33 cellular contexts compared by ENCODE assay signal in genomic region chrX:149021164-149021563, GRCh38.
"Had no signal": no experiment of that assay in that cellular context is flagged by ENCODE, and none has a peak within 500 bp of the region (broad histone marks: within the 10 kb centered on the region; RNA-seq: fewer than 3 reads in every experiment).

No MANE protein-coding gene starts in this region.

- FAIRE-seq: TTC549 had no signal

- H3K4me3 ChIP-seq: breast epithelium, Peyer's patch, SJSA1 had no signal

- H3K9me3 Mint-ChIP-seq: activated naive CD4-positive, alpha-beta T cell treated with anti-CD3 and anti-CD28 coated beads, Interleukin-2, amount 10 ng/mL, durations not matched to agents 7 days and 5 days had no signal

- ATAC-seq: activated CD4-positive, CD25-positive, alpha-beta regulatory T cell treated with anti-CD3 and anti-CD28 coated beads, Interleukin-2, amount 50 U/mL, for 24 hours; activated naive CD8-positive, alpha-beta T cell treated with anti-CD3 and anti-CD28 coated beads, Interleukin-2, amount 50 U/mL, for 24 hours; activated T-cell treated with anti-CD3 and anti-CD28 coated beads, Interleukin-2, amount 50 U/mL, for 4 hours; PC-3; WTC11 had no signal

- H3K9ac ChIP-seq: KMS-11, SK-N-SH had no signal

- H3K27ac Mint-ChIP-seq: activated CD4-positive, alpha-beta memory T cell treated with anti-CD3 and anti-CD28 coated beads for 36 hours; activated naive CD4-positive, alpha-beta T cell treated with anti-CD3 and anti-CD28 coated beads, Interleukin-2, amount 10 ng/mL, durations not matched to agents 7 days and 5 days; activated naive CD8-positive, alpha-beta T cell; activated naive CD8-positive, alpha-beta T cell treated with anti-CD3 and anti-CD28 coated beads, Interleukin-2, amount 50 U/mL, for 24 hours; activated T-helper 1 cell treated with anti-CD3 and anti-CD28 coated beads, Interleukin-12 subunit alpha, Interleukin-12 subunit beta, Interleukin-2, Interleukin-4 antibody, amounts not matched to agents 30 ng/mL and 10 ng/mL and 1 ng/mL, durations not matched to agents 14 hours and 24 hours and 36 hours; T-helper 1 cell treated with Interleukin-12 subunit alpha and Interleukin-12 subunit beta and Interleukin-4 antibody, amounts not matched to agents 30 μg/mL and 1 μg/mL, for 36 hours; T-helper 2 cell treated with Interferon-gamma antibody and Interleukin-4, amounts not matched to agents 5 μg/mL and 100 μg/mL, for 36 hours; WTC11 had no signal

- H3K4me1 ChIP-seq: breast epithelium, Peyer's patch, SJSA1 had no signal

- H3K27me3 ChIP-seq: Peyer's patch, SJSA1 had no signal

- H3K36me3 ChIP-seq: breast epithelium, Peyer's patch, SJSA1 had no signal

- H3K4me3 Mint-ChIP-seq: activated CD4-positive, alpha-beta memory T cell treated with anti-CD3 and anti-CD28 coated beads for 36 hours; activated naive CD4-positive, alpha-beta T cell treated with anti-CD3 and anti-CD28 coated beads, Interleukin-2, amount 10 ng/mL, durations not matched to agents 7 days and 5 days; activated naive CD8-positive, alpha-beta T cell; activated naive CD8-positive, alpha-beta T cell treated with anti-CD3 and anti-CD28 coated beads, Interleukin-2, amount 50 U/mL, for 24 hours; activated T-cell treated with anti-CD3 and anti-CD28 coated beads, Interleukin-2, amount 50 U/mL, for 4 hours; activated T-helper 1 cell treated with anti-CD3 and anti-CD28 coated beads, Interleukin-12 subunit alpha, Interleukin-12 subunit beta, Interleukin-2, Interleukin-4 antibody, amounts not matched to agents 30 ng/mL and 10 ng/mL and 1 ng/mL, durations not matched to agents 14 hours and 24 hours and 36 hours; T-helper 1 cell treated with Interleukin-12 subunit alpha and Interleukin-12 subunit beta and Interleukin-4 antibody, amounts not matched to agents 30 μg/mL and 1 μg/mL, for 36 hours; T-helper 2 cell treated with Interferon-gamma antibody and Interleukin-4, amounts not matched to agents 5 μg/mL and 100 μg/mL, for 36 hours; WTC11 had no signal

- H3K27ac ChIP-seq: breast epithelium, KMS-11, Peyer's patch, SJSA1 had no signal

- H3K9me3 ChIP-seq: Peyer's patch, SJSA1, SK-N-SH had no signal

- H3K27me3 Mint-ChIP-seq: activated CD4-positive, alpha-beta memory T cell treated with anti-CD3 and anti-CD28 coated beads for 36 hours; activated naive CD4-positive, alpha-beta T cell treated with anti-CD3 and anti-CD28 coated beads, Interleukin-2, amount 10 ng/mL, durations not matched to agents 7 days and 5 days; activated naive CD8-positive, alpha-beta T cell; activated naive CD8-positive, alpha-beta T cell treated with anti-CD3 and anti-CD28 coated beads, Interleukin-2, amount 50 U/mL, for 24 hours had no signal

- H3K4me2 ChIP-seq: KMS-11, SK-N-SH had no signal

- H3K4me1 Mint-ChIP-seq: activated naive CD4-positive, alpha-beta T cell treated with anti-CD3 and anti-CD28 coated beads, Interleukin-2, amount 10 ng/mL, durations not matched to agents 7 days and 5 days; activated naive CD8-positive, alpha-beta T cell treated with anti-CD3 and anti-CD28 coated beads, Interleukin-2, amount 50 U/mL, for 24 hours; WTC11 had no signal

- DNase-seq: activated CD4-positive, alpha-beta memory T cell treated with anti-CD3 and anti-CD28 coated beads for 36 hours; activated CD4-positive, alpha-beta T cell treated with anti-CD3 and anti-CD28 coated beads for 4 hours; activated CD4-positive, alpha-beta T cell treated with anti-CD3 and anti-CD28 coated beads, Interleukin-2, amount 50 U/mL, for 1 hour; activated CD8-positive, alpha-beta memory T cell treated with anti-CD3 and anti-CD28 coated beads, Interleukin-2, amount 50 U/mL, for 4 hours; activated naive CD4-positive, alpha-beta T cell treated with anti-CD3 and anti-CD28 coated beads, Interleukin-2, amount 10 ng/mL, durations not matched to agents 7 days and 5 days; activated naive CD8-positive, alpha-beta T cell treated with anti-CD3 and anti-CD28 coated beads, Interleukin-2, amount 50 U/mL, for 24 hours; activated T-cell treated with anti-CD3 and anti-CD28 coated beads for 4 hours; activated T-cell treated with anti-CD3 and anti-CD28 coated beads, Interleukin-2, amount 50 U/mL, for 4 hours; aorta; NCI-H1105; NCI-H1417 treated with DMSO at 0.1 percent for 48 hours; NCI-H1694; NCI-H1930; NCI-H2081 treated with DMSO at 0.1 percent for 48 hours; NCI-H510A; NCI-H526; NCI-H748 treated with DMSO at 0.1 percent for 48 hours; NK-92 treated with Interleukin-12 subunit alpha and Interleukin-12 subunit beta, amount 100 ng/mL, for 24 hours; PC-3; Peyer's patch; RPMI8226; SHP77 treated with DMSO at 0.1 percent for 48 hours; SK-N-SH had no signal
